In genomic region chr17:46777943-46778915, GRCh38 we compare ENCODE assay signal across 14 cellular contexts. TPM values are rescaled to one million over a fixed set of nuclear protein-coding genes. Genes with fewer than 3 reads are reported as not detected.
DNase-seq lines count a peak whose midpoint lies in the region; ATAC-seq and TF ChIP-seq lines count a peak whose summit lies in the region.
"Had no signal": no experiment of that assay in that cellular context is flagged by ENCODE, and none has a peak within 500 bp of the region (broad histone marks: within the 10 kb centered on the region; RNA-seq: fewer than 3 reads in every experiment).

No MANE protein-coding gene starts in this region.

- no peak for TF ChIP-seq EP300 in ovary (IDR thresholded peaks at IDR 0.05)

- WGBS in ovary, 3 donors = 65% methylated on average over 23 of the region's 23 CpGs

- no peak overlapping the region for H3K27ac ChIP-seq in A673 (ENCODE audit: low read depth, low read length, poor library complexity, severe bottlenecking)
- no peak overlapping the region for H3K27ac ChIP-seq in HEK293 (ENCODE audit: extremely low read depth, low read depth, low read length)
- H3K27ac ChIP-seq in effector memory CD4-positive, alpha-beta T cell (ENCODE audit: insufficient read depth, low read length, poor library complexity, severe bottlenecking) = no peak overlapping the region
- no peak overlapping the region for H3K27ac ChIP-seq in ovary
- H3K27ac ChIP-seq: gastroesophageal sphincter, vagina had no signal

- ATAC-seq in stimulated activated naive CD8-positive, alpha-beta T cell treated with anti-CD3 and anti-CD28 coated beads, Interleukin-15, Interleukin-2, amounts not matched to agents 100 U/mL and 50 U/mL, for 24 hours = no peak
- ATAC-seq: gastroesophageal sphincter, natural killer cell had no signal

- no peak for TF ChIP-seq POLR2A in ovary (IDR thresholded peaks at IDR 0.05)

- BruUV-seq in A673 (replicated peaks; lab: Mats Ljungman, UMichigan) = no TSS peak

- intact Hi-C loops in A673 (cut with micrococcal nuclease; ENCODE audit: unreplicated experiment) = no loop called here
- intact Hi-C loops in head of caudate nucleus (cut with DNase I) = no loop called here
- intact Hi-C loops in ovary (cut with DNase I) = no loop called here

- H3K27me3 ChIP-seq in A673 (replicated peaks; ENCODE audit: insufficient read depth, low read depth, low read length, poor library complexity) (no peaks in the 10 kb centered on the region), ovary (no peaks in the 10 kb centered on the region)
- H3K27me3 ChIP-seq in effector memory CD4-positive, alpha-beta T cell (replicated peaks; ENCODE audit: control insufficient read depth, insufficient read depth, low read length, poor library complexity, severe bottlenecking) = no peaks in the 10 kb centered on the region
- H3K27me3 ChIP-seq: vagina had no signal

- POLR2A ChIA-PET in A673 (lab: Charles Lee; ENCODE audit: low non-redundant PET) (no interaction called here), HEK293 (lab: Yijun Ruan, JAX) (no interaction called here)

- CTCF ChIA-PET in A673 (lab: Charles Lee) = no interaction called here
- CTCF ChIA-PET in HEK293 (lab: Yijun Ruan, JAX) = interaction anchor here (0.5 to 0.7 kb wide), 3 partner anchors 14 to 1109 kb away, joined by 3 to 4 read pairs (median 4); no protein-coding TSS in a partner anchor

- no peaks in the 10 kb centered on the region for H3K4me1 ChIP-seq in A673 (ENCODE audit: insufficient read depth, low read length, poor library complexity, severe bottlenecking)
- H3K4me1 ChIP-seq in HEK293 (ENCODE audit: control insufficient read depth, insufficient read depth, low read length) = no peaks in the 10 kb centered on the region
- no peaks in the 10 kb centered on the region for H3K4me1 ChIP-seq in effector memory CD4-positive, alpha-beta T cell (ENCODE audit: control insufficient read depth, insufficient read depth, low read length, poor library complexity, severe bottlenecking)
- H3K4me1 ChIP-seq in ovary (ENCODE audit: insufficient read depth) = no peaks in the 10 kb centered on the region
- H3K4me1 ChIP-seq: gastroesophageal sphincter, vagina had no signal

- TF ChIP-seq CTCF in A673 (conservative IDR thresholded peaks at IDR 0.05; ENCODE audit: low read depth, low read length) = no peak
- TF ChIP-seq CTCF in HEK293 (tag by site-specific recombination; IDR thresholded peaks at IDR 0.05) = no peak
- TF ChIP-seq CTCF in ovary (IDR thresholded peaks at IDR 0.05) = no peak

- H3K36me3 ChIP-seq in A673 (ENCODE audit: insufficient read depth, low read length, poor library complexity, severe bottlenecking) = no peaks in the 10 kb centered on the region
- H3K36me3 ChIP-seq in HEK293 (ENCODE audit: control insufficient read depth in 2 of 2, insufficient read depth in 1 of 2, low read length in 2 of 2) = no peaks in the 10 kb centered on the region
- H3K36me3 ChIP-seq in effector memory CD4-positive, alpha-beta T cell (ENCODE audit: control insufficient read depth, insufficient read depth, low read length) = no peaks in the 10 kb centered on the region
- no peaks in the 10 kb centered on the region for H3K36me3 ChIP-seq in ovary
- H3K36me3 ChIP-seq: gastroesophageal sphincter, vagina had no signal

- H3K4me3 ChIP-seq in A673 (ENCODE audit: low read depth, low read length, poor library complexity, severe bottlenecking) (no peak overlapping the region), HEK293 (ENCODE audit: low read depth, low read length) (no peak overlapping the region), ovary (no peak overlapping the region)
- no peak overlapping the region for H3K4me3 ChIP-seq in effector memory CD4-positive, alpha-beta T cell (ENCODE audit: insufficient read depth, low read depth, low read length, poor library complexity, severe bottlenecking)
- H3K4me3 ChIP-seq: gastroesophageal sphincter, lung, vagina had no signal

- H3K9me3 ChIP-seq in A673 (ENCODE audit: low read depth, low read length, poor library complexity, severe bottlenecking) = no peaks in the 10 kb centered on the region
- H3K9me3 ChIP-seq in HEK293 (ENCODE audit: control insufficient read depth, insufficient read depth, low read depth, low read length) = no peaks in the 10 kb centered on the region
- H3K9me3 ChIP-seq in effector memory CD4-positive, alpha-beta T cell (ENCODE audit: control insufficient read depth, low read length) = no peaks in the 10 kb centered on the region
- H3K9me3 ChIP-seq in ovary = no peaks in the 10 kb centered on the region
- H3K9me3 ChIP-seq: gastroesophageal sphincter, vagina had no signal

- peak; percentile 29 for DNase-seq in A673 (ENCODE audit: low spot score)
- DNase-seq in head of caudate nucleus = peak in 39 of 42 donors; percentile 27 to 88 (median 59)
- DNase-seq in effector memory CD4-positive, alpha-beta T cell = no peak
- DNase-seq in ovary = no peak
- no peak for DNase-seq in HuH-7 (ENCODE audit: low spot score)
- DNase-seq in stimulated activated naive CD8-positive, alpha-beta T cell treated with anti-CD3 and anti-CD28 coated beads, Interleukin-15, Interleukin-2, amounts not matched to agents 100 U/mL and 50 U/mL, for 24 hours = no peak
- DNase-seq: natural killer cell; NCI-H446; stimulated activated CD4-positive, alpha-beta T cell treated with anti-CD3 and anti-CD28 coated beads, Interleukin-15, amount 100 ng/mL, for 24 hours had no signal

TF ChIP-seq in HEK293, 187 proteins besides CTCF, POLR2A, EP300 and RAD21 (continues in another document):
- TF ChIP-seq, protein P1, sequence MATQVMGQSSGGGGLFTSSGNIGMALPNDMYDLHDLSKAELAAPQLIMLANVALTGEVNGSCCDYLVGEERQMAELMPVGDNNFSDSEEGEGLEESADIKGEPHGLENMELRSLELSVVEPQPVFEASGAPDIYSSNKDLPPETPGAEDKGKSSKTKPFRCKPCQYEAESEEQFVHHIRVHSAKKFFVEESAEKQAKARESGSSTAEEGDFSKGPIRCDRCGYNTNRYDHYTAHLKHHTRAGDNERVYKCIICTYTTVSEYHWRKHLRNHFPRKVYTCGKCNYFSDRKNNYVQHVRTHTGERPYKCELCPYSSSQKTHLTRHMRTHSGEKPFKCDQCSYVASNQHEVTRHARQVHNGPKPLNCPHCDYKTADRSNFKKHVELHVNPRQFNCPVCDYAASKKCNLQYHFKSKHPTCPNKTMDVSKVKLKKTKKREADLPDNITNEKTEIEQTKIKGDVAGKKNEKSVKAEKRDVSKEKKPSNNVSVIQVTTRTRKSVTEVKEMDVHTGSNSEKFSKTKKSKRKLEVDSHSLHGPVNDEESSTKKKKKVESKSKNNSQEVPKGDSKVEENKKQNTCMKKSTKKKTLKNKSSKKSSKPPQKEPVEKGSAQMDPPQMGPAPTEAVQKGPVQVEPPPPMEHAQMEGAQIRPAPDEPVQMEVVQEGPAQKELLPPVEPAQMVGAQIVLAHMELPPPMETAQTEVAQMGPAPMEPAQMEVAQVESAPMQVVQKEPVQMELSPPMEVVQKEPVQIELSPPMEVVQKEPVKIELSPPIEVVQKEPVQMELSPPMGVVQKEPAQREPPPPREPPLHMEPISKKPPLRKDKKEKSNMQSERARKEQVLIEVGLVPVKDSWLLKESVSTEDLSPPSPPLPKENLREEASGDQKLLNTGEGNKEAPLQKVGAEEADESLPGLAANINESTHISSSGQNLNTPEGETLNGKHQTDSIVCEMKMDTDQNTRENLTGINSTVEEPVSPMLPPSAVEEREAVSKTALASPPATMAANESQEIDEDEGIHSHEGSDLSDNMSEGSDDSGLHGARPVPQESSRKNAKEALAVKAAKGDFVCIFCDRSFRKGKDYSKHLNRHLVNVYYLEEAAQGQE (tag by site-specific recombination; IDR thresholded peaks at IDR 0.05) = peak; percentile 86

TF ChIP-seq in PFSK-1, 5 proteins besides CTCF, POLR2A, EP300 and RAD21:
- TF ChIP-seq, protein P1 (IDR thresholded peaks at IDR 0.05; ENCODE audit: insufficient read depth in 1 of 2, low read depth in 2 of 2, low read length in 2 of 2) = peak; percentile 25 to 60; a peak in 1 of 4 replicates
- no peak for TF ChIP-seq TAF1 (IDR thresholded peaks at IDR 0.05; ENCODE audit: borderline replicate concordance, insufficient read depth, low read length)
TF ChIP-seq in PFSK-1: peak in this region for 1.

RNA-seq across cellular contexts. Expression of gene WNT3, which starts 40.3 kb away (rescaled TPM):
- total RNA-seq in A673 (2021) (1.3 and 2.2 TPM in 2 replicates), ovary (under 1 TPM in 6 of 7 donors, not detected in 1; 0.23 to 0.87 (median 0.54) TPM)
- 2.2 TPM for polyA plus RNA-seq in PFSK-1 (2012; ENCODE audit: insufficient read length, low read depth)
- 1 to 10 TPM in 1 of 2 donors, under 1 TPM in 1; 0.52 to 1.7 TPM for polyA plus RNA-seq in ovary

Comparison
In these comparisons a context has a peak if more than half of its experiments do, and no peak if none do; other contexts are left out.
1. DNase-seq: peak in A673 (single experiment) and head of caudate nucleus (39 of 42); none in effector memory CD4-positive, alpha-beta T cell (0 of 3), ovary (0 of 5), HuH-7 (single experiment) and stimulated activated naive CD8-positive, alpha-beta T cell treated with anti-CD3 and anti-CD28 coated beads, Interleukin-15, Interleukin-2, amounts not matched to agents 100 U/mL and 50 U/mL, for 24 hours (single experiment).